1 cellular context compared by ENCODE assay signal in the genomic region with DNA sequence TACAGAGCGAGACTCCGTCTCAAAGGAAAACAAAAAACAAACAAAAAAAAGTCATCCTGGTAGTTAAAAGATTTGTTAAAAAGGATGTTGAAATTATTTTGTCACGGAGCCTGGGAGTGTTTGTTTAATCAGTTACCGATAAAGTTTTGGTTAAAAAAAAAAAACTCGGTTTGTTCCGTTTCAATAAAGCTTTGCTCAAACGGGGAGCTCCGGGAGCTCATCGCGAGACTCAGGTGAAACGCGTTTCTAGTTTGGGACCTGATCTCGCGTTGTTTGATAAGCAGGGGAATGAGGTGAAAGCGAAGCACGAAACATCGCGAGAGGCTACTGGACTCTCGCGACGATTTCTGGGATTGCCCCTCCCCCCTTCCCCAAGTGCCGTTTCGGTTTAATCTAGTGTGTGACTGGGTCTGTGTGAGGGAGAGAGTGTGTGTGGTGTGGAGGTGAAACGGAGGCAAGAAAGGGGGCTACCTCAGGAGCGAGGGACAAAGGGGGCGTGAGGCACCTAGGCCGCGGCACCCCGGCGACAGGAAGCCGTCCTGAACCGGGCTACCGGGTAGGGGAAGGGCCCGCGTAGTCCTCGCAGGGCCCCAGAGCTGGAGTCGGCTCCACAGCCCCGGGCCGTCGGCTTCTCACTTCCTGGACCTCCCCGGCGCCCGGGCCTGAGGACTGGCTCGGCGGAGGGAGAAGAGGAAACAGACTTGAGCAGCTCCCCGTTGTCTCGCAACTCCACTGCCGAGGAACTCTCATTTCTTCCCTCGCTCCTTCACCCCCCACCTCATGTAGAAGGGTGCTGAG.
TF ChIP-seq lines count a peak whose summit lies in the region.

A gene (plus strand): TSS at position 374 of the 798 bp plus-strand sequence. CDS start 586 bp downstream, outside the sequence.

TF ChIP-seq in SK-N-SH, 30 proteins besides CTCF, POLR2A, EP300 and RAD21 (continued from another document):
- TF ChIP-seq, protein P1, sequence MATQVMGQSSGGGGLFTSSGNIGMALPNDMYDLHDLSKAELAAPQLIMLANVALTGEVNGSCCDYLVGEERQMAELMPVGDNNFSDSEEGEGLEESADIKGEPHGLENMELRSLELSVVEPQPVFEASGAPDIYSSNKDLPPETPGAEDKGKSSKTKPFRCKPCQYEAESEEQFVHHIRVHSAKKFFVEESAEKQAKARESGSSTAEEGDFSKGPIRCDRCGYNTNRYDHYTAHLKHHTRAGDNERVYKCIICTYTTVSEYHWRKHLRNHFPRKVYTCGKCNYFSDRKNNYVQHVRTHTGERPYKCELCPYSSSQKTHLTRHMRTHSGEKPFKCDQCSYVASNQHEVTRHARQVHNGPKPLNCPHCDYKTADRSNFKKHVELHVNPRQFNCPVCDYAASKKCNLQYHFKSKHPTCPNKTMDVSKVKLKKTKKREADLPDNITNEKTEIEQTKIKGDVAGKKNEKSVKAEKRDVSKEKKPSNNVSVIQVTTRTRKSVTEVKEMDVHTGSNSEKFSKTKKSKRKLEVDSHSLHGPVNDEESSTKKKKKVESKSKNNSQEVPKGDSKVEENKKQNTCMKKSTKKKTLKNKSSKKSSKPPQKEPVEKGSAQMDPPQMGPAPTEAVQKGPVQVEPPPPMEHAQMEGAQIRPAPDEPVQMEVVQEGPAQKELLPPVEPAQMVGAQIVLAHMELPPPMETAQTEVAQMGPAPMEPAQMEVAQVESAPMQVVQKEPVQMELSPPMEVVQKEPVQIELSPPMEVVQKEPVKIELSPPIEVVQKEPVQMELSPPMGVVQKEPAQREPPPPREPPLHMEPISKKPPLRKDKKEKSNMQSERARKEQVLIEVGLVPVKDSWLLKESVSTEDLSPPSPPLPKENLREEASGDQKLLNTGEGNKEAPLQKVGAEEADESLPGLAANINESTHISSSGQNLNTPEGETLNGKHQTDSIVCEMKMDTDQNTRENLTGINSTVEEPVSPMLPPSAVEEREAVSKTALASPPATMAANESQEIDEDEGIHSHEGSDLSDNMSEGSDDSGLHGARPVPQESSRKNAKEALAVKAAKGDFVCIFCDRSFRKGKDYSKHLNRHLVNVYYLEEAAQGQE (IDR thresholded peaks at IDR 0.05; ENCODE audit: low read depth, low read length): peak; percentile 37; the same call in 1 of the 2 replicates
- no peak for TF ChIP-seq RXRA (IDR thresholded peaks at IDR 0.05; ENCODE audit: borderline replicate concordance, low read depth)
- no peak; the same call in 1 of the 2 replicates for TF ChIP-seq RCOR1 (IDR thresholded peaks at IDR 0.05; ENCODE audit: low read length)
- no peak for TF ChIP-seq GATA2 (CRISPR knock-in tag; IDR thresholded peaks at IDR 0.05)
- no peak for TF ChIP-seq GABPA (IDR thresholded peaks at IDR 0.05; ENCODE audit: low read depth)
- TF ChIP-seq FOSL2 (IDR thresholded peaks at IDR 0.05; ENCODE audit: borderline replicate concordance, low read depth): no peak
- no peak for TF ChIP-seq SMC3 (IDR thresholded peaks at IDR 0.05; ENCODE audit: low read depth, low read length)
- TF ChIP-seq MXI1 (IDR thresholded peaks at IDR 0.05; ENCODE audit: low read depth, low read length): peak; percentile 65; the same call in 1 of the 2 replicates
- no peak for TF ChIP-seq FOXJ3 (CRISPR knock-in tag; IDR thresholded peaks at IDR 0.05)
- TF ChIP-seq NRF1 (IDR thresholded peaks at IDR 0.05; ENCODE audit: low read depth, low read length): no peak
- no peak for TF ChIP-seq FOXM1 (IDR thresholded peaks at IDR 0.05; ENCODE audit: low read depth)
- peak; percentile 40; the same call in 1 of the 2 replicates for TF ChIP-seq YY1 (IDR thresholded peaks at IDR 0.05; ENCODE audit: low read depth)
- TF ChIP-seq TCF12 (IDR thresholded peaks at IDR 0.05): peak; percentile 61
- TF ChIP-seq, protein P2, sequence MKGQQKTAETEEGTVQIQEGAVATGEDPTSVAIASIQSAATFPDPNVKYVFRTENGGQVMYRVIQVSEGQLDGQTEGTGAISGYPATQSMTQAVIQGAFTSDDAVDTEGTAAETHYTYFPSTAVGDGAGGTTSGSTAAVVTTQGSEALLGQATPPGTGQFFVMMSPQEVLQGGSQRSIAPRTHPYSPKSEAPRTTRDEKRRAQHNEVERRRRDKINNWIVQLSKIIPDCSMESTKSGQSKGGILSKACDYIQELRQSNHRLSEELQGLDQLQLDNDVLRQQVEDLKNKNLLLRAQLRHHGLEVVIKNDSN (IDR thresholded peaks at IDR 0.05; ENCODE audit: borderline replicate concordance, low read depth): no peak
- TF ChIP-seq, protein P3, sequence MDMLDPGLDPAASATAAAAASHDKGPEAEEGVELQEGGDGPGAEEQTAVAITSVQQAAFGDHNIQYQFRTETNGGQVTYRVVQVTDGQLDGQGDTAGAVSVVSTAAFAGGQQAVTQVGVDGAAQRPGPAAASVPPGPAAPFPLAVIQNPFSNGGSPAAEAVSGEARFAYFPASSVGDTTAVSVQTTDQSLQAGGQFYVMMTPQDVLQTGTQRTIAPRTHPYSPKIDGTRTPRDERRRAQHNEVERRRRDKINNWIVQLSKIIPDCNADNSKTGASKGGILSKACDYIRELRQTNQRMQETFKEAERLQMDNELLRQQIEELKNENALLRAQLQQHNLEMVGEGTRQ (IDR thresholded peaks at IDR 0.05; ENCODE audit: borderline replicate concordance, low read depth, low read length): no peak
- no peak for TF ChIP-seq EZH2phosphoT487 (IDR thresholded peaks at IDR 0.05; ENCODE audit: borderline replicate concordance, low read depth)
- TF ChIP-seq SIN3A (IDR thresholded peaks at IDR 0.05; ENCODE audit: borderline replicate concordance, low read depth, low read length): peak; percentile 100
- TF ChIP-seq TEAD4 (IDR thresholded peaks at IDR 0.05; ENCODE audit: borderline replicate concordance, insufficient read depth): no peak
TF ChIP-seq in SK-N-SH: peak in this region for 11.
